In genomic region chr7:30148951-30149459, GRCh38 we compare ENCODE assay signal across 9 cellular contexts. TPM values are rescaled to one million over a fixed set of nuclear protein-coding genes. Genes with fewer than 3 reads are reported as not detected.
DNase-seq lines count a peak whose midpoint lies in the region; ATAC-seq and TF ChIP-seq lines count a peak whose summit lies in the region.
"Had no signal": no experiment of that assay in that cellular context is flagged by ENCODE, and none has a peak within 500 bp of the region (broad histone marks: within the 10 kb centered on the region; RNA-seq: fewer than 3 reads in every experiment).

No MANE protein-coding gene starts in this region.

- no peak overlapping the region for H3K27ac ChIP-seq in heart right ventricle
- no peak overlapping the region for H3K27ac ChIP-seq in OCI-LY1 (ENCODE audit: low read depth, low read length, poor library complexity, severe bottlenecking)
- H3K27ac ChIP-seq in cingulate gyrus (ENCODE audit: low read depth, low read length): peak overlapping the region; percentile 15
- H3K27ac ChIP-seq in stomach: peak overlapping the region; percentile 35 to 69 (median 39)

- no peak for TF ChIP-seq POLR2A in stomach (IDR thresholded peaks at IDR 0.05)

- H3K9ac ChIP-seq in OCI-LY1 (ENCODE audit: low read length): no peak overlapping the region; the same call in 1 of the 2 replicates

- peak; percentile 14 for ATAC-seq in Right ventricle myocardium inferior
- no peak for ATAC-seq in heart right ventricle
- ATAC-seq in GM18867 (IDR thresholded peaks at IDR 0.05; ENCODE audit: unreplicated experiment): no peak
- ATAC-seq in HG03571 (IDR thresholded peaks at IDR 0.05; ENCODE audit: unreplicated experiment): no peak

- no peak for TF ChIP-seq CTCF in heart right ventricle (IDR thresholded peaks at IDR 0.05)
- no peak for TF ChIP-seq CTCF in OCI-LY1 (IDR thresholded peaks at IDR 0.05; ENCODE audit: low read length)
- TF ChIP-seq CTCF in stomach (IDR thresholded peaks at IDR 0.05): no peak

- H3K27me3 ChIP-seq in heart right ventricle (no peaks in the 10 kb centered on the region), OCI-LY1 (ENCODE audit: insufficient read depth, low read length) (no peaks in the 10 kb centered on the region), stomach (no peaks in the 10 kb centered on the region)

- no peaks in the 10 kb centered on the region for H4K20me1 ChIP-seq in OCI-LY1 (ENCODE audit: insufficient read depth, low read length)

- H3K4me1 ChIP-seq in heart right ventricle (peaks cover 0 to 32% (median 21%) of the 10 kb centered on the region in 9 donors), OCI-LY1 (ENCODE audit: insufficient read depth, low read length, severe bottlenecking) (peaks cover 15% of the 10 kb centered on the region), stomach (peaks cover 6 to 56% (median 32%) of the 10 kb centered on the region in 4 donors)

- TF ChIP-seq EP300 in stomach (IDR thresholded peaks at IDR 0.05): no peak

- no peaks in the 10 kb centered on the region for H3F3A ChIP-seq in OCI-LY1 (ENCODE audit: insufficient read depth, low read length)

- H3K36me3 ChIP-seq in heart right ventricle (peaks cover 0 to 47% (median 0%) of the 10 kb centered on the region in 9 donors), OCI-LY1 (ENCODE audit: insufficient read depth, low read length) (no peaks in the 10 kb centered on the region), stomach (peaks cover 5 to 38% (median 32%) of the 10 kb centered on the region in 4 donors)

- peak overlapping the region; percentile 20; the same call in 1 of the 2 replicates for H3K4me2 ChIP-seq in OCI-LY1 (ENCODE audit: low read length)

- H3K9me3 ChIP-seq in heart right ventricle: no peaks in the 10 kb centered on the region
- no peaks in the 10 kb centered on the region for H3K9me3 ChIP-seq in OCI-LY1 (ENCODE audit: low read length)
- no peaks in the 10 kb centered on the region for H3K9me3 ChIP-seq in stomach

- 74 to 83% methylated on average over 13 of the region's 13 CpGs for WGBS in heart right ventricle, 2 donors
- 50 to 60% (median 55%) methylated on average over 13 of the region's 13 CpGs for whole genome bisulfite sequencing in stomach, 5 donors

- H3K79me2 ChIP-seq in OCI-LY1 (ENCODE audit: insufficient read depth, low read length): no peaks in the 10 kb centered on the region

- no peak overlapping the region for H2AFZ ChIP-seq in OCI-LY1 (ENCODE audit: low read length)

- no peak for DNase-seq in Right ventricle myocardium inferior (ENCODE audit: missing footprints)
- no peak for DNase-seq in heart right ventricle
- peak; percentile 35 for DNase-seq in stomach
- DNase-seq in NCI-H1105 treated with DMSO at 0.1 percent for 48 hours (lab: John Stamatoyannopoulos, UW): no peak
- DNase-seq: GOT3 had no signal

- intact Hi-C loops in Right ventricle myocardium inferior (cut with DNase I) (no loop called here), heart right ventricle (cut with DNase I) (no loop called here), stomach (cut with DNase I; ENCODE audit: low total_unique reads) (no loop called here)

- H3K4me3 ChIP-seq in heart right ventricle: no peak overlapping the region
- peak overlapping the region; percentile 3 for H3K4me3 ChIP-seq in OCI-LY1 (ENCODE audit: low read depth, low read length, poor library complexity, severe bottlenecking)
- no peak overlapping the region for H3K4me3 ChIP-seq in stomach

- H3K9me2 ChIP-seq in OCI-LY1 (ENCODE audit: low read depth, low read length): no peaks in the 10 kb centered on the region

RNA-seq across cellular contexts. Expression of gene MTURN, which starts 14.2 kb away (rescaled TPM):
- total RNA-seq in Right ventricle myocardium inferior: 15.7 TPM
- 10 to 100 TPM; 16.2 to 46.4 (median 31.7) TPM for total RNA-seq in heart right ventricle
- polyA plus RNA-seq in heart right ventricle: 10 to 100 TPM in 1 of 2 donors, 1 to 10 TPM in 1; 8.8 to 11.0 TPM
- 10 to 100 TPM in 4 of 5 donors, 1 to 10 TPM in 1; 7.8 to 84.8 (median 38.7) TPM for total RNA-seq in stomach
- polyA plus RNA-seq in stomach: 10 to 100 TPM; 19.5 to 52.7 (median 28.6) TPM

Comparison
In these comparisons a context has a peak if more than half of its experiments do, and no peak if none do; other contexts are left out.
1. H3K27ac ChIP-seq: peak in cingulate gyrus (single experiment) and stomach (5 of 5); none in heart right ventricle (0 of 10) and OCI-LY1 (single experiment).